Comparison of ENCODE assay signal across 1 cellular context in the genomic region with DNA sequence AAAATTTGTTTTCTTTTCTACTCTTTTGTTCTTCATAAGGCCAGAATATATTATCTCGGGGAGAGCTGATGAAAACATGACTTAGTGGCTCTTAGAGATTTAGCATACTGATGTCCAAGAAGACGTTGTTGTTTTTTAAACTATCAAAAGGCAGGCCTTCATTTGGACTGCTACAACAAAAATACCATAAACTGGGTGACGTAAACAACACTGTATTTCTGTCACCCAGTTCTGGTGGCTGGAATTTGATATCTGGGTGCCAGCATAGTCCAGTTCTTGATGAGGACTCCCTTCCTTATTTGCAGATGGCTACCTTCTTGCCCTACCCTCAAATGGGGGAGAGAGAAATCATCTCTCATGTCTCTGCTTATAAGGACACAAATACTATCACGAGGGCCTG.
TF ChIP-seq lines count a peak whose summit lies in the region.

No MANE protein-coding gene starts in this region.

TF ChIP-seq in WTC11, 78 proteins besides CTCF, POLR2A, EP300 and RAD21 (continued from another document):
- TF ChIP-seq, protein P1, sequence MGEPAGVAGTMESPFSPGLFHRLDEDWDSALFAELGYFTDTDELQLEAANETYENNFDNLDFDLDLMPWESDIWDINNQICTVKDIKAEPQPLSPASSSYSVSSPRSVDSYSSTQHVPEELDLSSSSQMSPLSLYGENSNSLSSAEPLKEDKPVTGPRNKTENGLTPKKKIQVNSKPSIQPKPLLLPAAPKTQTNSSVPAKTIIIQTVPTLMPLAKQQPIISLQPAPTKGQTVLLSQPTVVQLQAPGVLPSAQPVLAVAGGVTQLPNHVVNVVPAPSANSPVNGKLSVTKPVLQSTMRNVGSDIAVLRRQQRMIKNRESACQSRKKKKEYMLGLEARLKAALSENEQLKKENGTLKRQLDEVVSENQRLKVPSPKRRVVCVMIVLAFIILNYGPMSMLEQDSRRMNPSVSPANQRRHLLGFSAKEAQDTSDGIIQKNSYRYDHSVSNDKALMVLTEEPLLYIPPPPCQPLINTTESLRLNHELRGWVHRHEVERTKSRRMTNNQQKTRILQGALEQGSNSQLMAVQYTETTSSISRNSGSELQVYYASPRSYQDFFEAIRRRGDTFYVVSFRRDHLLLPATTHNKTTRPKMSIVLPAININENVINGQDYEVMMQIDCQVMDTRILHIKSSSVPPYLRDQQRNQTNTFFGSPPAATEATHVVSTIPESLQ (CRISPR knock-in tag; IDR thresholded peaks at IDR 0.05), result no peak
- no peak for TF ChIP-seq CREB1 (CRISPR knock-in tag; IDR thresholded peaks at IDR 0.05)
- no peak for TF ChIP-seq FOXK1 (CRISPR knock-in tag; IDR thresholded peaks at IDR 0.05)
- TF ChIP-seq, protein P2, sequence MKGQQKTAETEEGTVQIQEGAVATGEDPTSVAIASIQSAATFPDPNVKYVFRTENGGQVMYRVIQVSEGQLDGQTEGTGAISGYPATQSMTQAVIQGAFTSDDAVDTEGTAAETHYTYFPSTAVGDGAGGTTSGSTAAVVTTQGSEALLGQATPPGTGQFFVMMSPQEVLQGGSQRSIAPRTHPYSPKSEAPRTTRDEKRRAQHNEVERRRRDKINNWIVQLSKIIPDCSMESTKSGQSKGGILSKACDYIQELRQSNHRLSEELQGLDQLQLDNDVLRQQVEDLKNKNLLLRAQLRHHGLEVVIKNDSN (CRISPR knock-in tag; IDR thresholded peaks at IDR 0.05), result no peak
- no peak for TF ChIP-seq ZNF263 (CRISPR knock-in tag; IDR thresholded peaks at IDR 0.05; ENCODE audit: low read depth)
- no peak for TF ChIP-seq CBFB (CRISPR knock-in tag; IDR thresholded peaks at IDR 0.05; ENCODE audit: low read depth)
- TF ChIP-seq ZBTB21 (CRISPR knock-in tag; IDR thresholded peaks at IDR 0.05; ENCODE audit: borderline replicate concordance), result no peak
- TF ChIP-seq, protein P3, sequence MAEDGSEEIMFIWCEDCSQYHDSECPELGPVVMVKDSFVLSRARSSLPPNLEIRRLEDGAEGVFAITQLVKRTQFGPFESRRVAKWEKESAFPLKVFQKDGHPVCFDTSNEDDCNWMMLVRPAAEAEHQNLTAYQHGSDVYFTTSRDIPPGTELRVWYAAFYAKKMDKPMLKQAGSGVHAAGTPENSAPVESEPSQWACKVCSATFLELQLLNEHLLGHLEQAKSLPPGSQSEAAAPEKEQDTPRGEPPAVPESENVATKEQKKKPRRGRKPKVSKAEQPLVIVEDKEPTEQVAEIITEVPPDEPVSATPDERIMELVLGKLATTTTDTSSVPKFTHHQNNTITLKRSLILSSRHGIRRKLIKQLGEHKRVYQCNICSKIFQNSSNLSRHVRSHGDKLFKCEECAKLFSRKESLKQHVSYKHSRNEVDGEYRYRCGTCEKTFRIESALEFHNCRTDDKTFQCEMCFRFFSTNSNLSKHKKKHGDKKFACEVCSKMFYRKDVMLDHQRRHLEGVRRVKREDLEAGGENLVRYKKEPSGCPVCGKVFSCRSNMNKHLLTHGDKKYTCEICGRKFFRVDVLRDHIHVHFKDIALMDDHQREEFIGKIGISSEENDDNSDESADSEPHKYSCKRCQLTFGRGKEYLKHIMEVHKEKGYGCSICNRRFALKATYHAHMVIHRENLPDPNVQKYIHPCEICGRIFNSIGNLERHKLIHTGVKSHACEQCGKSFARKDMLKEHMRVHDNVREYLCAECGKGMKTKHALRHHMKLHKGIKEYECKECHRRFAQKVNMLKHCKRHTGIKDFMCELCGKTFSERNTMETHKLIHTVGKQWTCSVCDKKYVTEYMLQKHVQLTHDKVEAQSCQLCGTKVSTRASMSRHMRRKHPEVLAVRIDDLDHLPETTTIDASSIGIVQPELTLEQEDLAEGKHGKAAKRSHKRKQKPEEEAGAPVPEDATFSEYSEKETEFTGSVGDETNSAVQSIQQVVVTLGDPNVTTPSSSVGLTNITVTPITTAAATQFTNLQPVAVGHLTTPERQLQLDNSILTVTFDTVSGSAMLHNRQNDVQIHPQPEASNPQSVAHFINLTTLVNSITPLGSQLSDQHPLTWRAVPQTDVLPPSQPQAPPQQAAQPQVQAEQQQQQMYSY (CRISPR knock-in tag; IDR thresholded peaks at IDR 0.05), result no peak
- TF ChIP-seq ZNF396 (CRISPR knock-in tag; IDR thresholded peaks at IDR 0.05; ENCODE audit: borderline replicate concordance), result no peak
- TF ChIP-seq, protein P4, sequence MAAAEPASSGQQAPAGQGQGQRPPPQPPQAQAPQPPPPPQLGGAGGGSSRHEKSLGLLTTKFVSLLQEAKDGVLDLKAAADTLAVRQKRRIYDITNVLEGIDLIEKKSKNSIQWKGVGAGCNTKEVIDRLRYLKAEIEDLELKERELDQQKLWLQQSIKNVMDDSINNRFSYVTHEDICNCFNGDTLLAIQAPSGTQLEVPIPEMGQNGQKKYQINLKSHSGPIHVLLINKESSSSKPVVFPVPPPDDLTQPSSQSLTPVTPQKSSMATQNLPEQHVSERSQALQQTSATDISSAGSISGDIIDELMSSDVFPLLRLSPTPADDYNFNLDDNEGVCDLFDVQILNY (CRISPR knock-in tag; IDR thresholded peaks at IDR 0.05), result no peak
- no peak for TF ChIP-seq ESRRA (CRISPR knock-in tag; IDR thresholded peaks at IDR 0.05; ENCODE audit: borderline replicate concordance)
- no peak for TF ChIP-seq MXD4 (CRISPR knock-in tag; IDR thresholded peaks at IDR 0.05; ENCODE audit: borderline replicate concordance)
- no peak for TF ChIP-seq TCF7 (CRISPR knock-in tag; IDR thresholded peaks at IDR 0.05; ENCODE audit: low read depth)
- TF ChIP-seq, protein P5, sequence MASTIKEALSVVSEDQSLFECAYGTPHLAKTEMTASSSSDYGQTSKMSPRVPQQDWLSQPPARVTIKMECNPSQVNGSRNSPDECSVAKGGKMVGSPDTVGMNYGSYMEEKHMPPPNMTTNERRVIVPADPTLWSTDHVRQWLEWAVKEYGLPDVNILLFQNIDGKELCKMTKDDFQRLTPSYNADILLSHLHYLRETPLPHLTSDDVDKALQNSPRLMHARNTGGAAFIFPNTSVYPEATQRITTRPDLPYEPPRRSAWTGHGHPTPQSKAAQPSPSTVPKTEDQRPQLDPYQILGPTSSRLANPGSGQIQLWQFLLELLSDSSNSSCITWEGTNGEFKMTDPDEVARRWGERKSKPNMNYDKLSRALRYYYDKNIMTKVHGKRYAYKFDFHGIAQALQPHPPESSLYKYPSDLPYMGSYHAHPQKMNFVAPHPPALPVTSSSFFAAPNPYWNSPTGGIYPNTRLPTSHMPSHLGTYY (CRISPR knock-in tag; IDR thresholded peaks at IDR 0.05), result no peak
- no peak for TF ChIP-seq NR1H2 (CRISPR knock-in tag; IDR thresholded peaks at IDR 0.05)
TF ChIP-seq in WTC11: peak in this region for 0.
